ENCODE assay signal across 8 cellular contexts in genomic region chr14:20697273-20698017, GRCh38. TPM values are rescaled to one million over a fixed set of nuclear protein-coding genes. Genes with fewer than 3 reads are reported as not detected.
DNase-seq lines count a peak whose midpoint lies in the region; ATAC-seq and TF ChIP-seq lines count a peak whose summit lies in the region.

No MANE protein-coding gene starts in this region.

- intact Hi-C loops in dorsolateral prefrontal cortex (cut with DNase I): loop anchor here (2.0 to 10.0 kb wide), 6 partner anchors 60 to 405 kb away; partner anchors contain the start of genes RNASE1 (in 1 of the 2) and TMEM253 (in 1 of the 2)

- no peaks in the 10 kb centered on the region for H3K27me3 ChIP-seq in dorsolateral prefrontal cortex

- H3K9me3 Mint-ChIP-seq in activated CD4-positive, alpha-beta T cell treated with anti-CD3 and anti-CD28 coated beads, Interleukin-2, amount 10 ng/mL, durations not matched to agents 7 days and 5 days: no peaks in the 10 kb centered on the region
- H3K9me3 Mint-ChIP-seq in memory B cell: no peaks in the 10 kb centered on the region

- peak; percentile 69 for ATAC-seq in GM19023 (IDR thresholded peaks at IDR 0.05; ENCODE audit: unreplicated experiment)
- ATAC-seq in memory B cell (ENCODE audit: low read depth): peak; percentile 80
- ATAC-seq in GM18867 (IDR thresholded peaks at IDR 0.05; ENCODE audit: unreplicated experiment): no peak

- peak overlapping the region in 8 of 59 donors; percentile 5 to 57 (median 26) for H3K27ac ChIP-seq in dorsolateral prefrontal cortex

- peak; percentile 58 for DNase-seq in AG10803 (ENCODE audit: low read depth)
- peak; percentile 6 for DNase-seq in NCI-H446 treated with DMSO at 0.1 percent for 48 hours (lab: John Stamatoyannopoulos, UW)
- DNase-seq in activated CD4-positive, alpha-beta T cell treated with anti-CD3 and anti-CD28 coated beads, Interleukin-2, amount 10 ng/mL, durations not matched to agents 7 days and 5 days: peak; percentile 74
- peak in 9 of 10 donors; percentile 55 to 86 (median 74) for DNase-seq in dorsolateral prefrontal cortex
- DNase-seq in memory B cell (ENCODE audit: low spot score in 2 of 2): peak; percentile 66 to 73
- DNase-seq in stimulated activated CD8-positive, alpha-beta memory T cell treated with anti-CD3 and anti-CD28 coated beads, Interleukin-4, amount 100 ng/mL, for 48 hours: peak; percentile 68

- peaks cover 4% of the 10 kb centered on the region for H3K4me1 Mint-ChIP-seq in activated CD4-positive, alpha-beta T cell treated with anti-CD3 and anti-CD28 coated beads, Interleukin-2, amount 10 ng/mL, durations not matched to agents 7 days and 5 days
- H3K4me1 Mint-ChIP-seq in memory B cell: peaks cover 10% of the 10 kb centered on the region

- CTCF ChIA-PET in activated CD4-positive, alpha-beta T cell treated with anti-CD3 and anti-CD28 coated beads, Interleukin-2, amount 10 ng/mL, durations not matched to agents 7 days and 5 days (lab: Charles Lee): interaction anchor here (0.6 to 1.2 kb wide), 3 partner anchors 13 to 158 kb away, joined by 3 to 8 read pairs (median 7); partner anchors contain the start of gene RNASE4

- no peak overlapping the region for H3K4me3 ChIP-seq in AG10803 (ENCODE audit: low read length)
- peak overlapping the region in 1 of 59 donors; percentile 16 for H3K4me3 ChIP-seq in dorsolateral prefrontal cortex

- POLR2A ChIA-PET in activated CD4-positive, alpha-beta T cell treated with anti-CD3 and anti-CD28 coated beads, Interleukin-2, amount 10 ng/mL, durations not matched to agents 7 days and 5 days (lab: Charles Lee): no interaction called here

- peaks cover 2% of the 10 kb centered on the region for H3K27me3 Mint-ChIP-seq in activated CD4-positive, alpha-beta T cell treated with anti-CD3 and anti-CD28 coated beads, Interleukin-2, amount 10 ng/mL, durations not matched to agents 7 days and 5 days
- H3K27me3 Mint-ChIP-seq in memory B cell: no peaks in the 10 kb centered on the region

- H3K36me3 Mint-ChIP-seq in activated CD4-positive, alpha-beta T cell treated with anti-CD3 and anti-CD28 coated beads, Interleukin-2, amount 10 ng/mL, durations not matched to agents 7 days and 5 days (ENCODE audit: low read depth): no peaks in the 10 kb centered on the region
- peaks cover 1% of the 10 kb centered on the region for H3K36me3 Mint-ChIP-seq in memory B cell

- TF ChIP-seq CTCF in AG10803 (conservative IDR thresholded peaks at IDR 0.05; ENCODE audit: low read length) (peak; percentile 78), dorsolateral prefrontal cortex (IDR thresholded peaks at IDR 0.05 in 54 of 56, conservative IDR thresholded peaks at IDR 0.05 in 2 of 56; ENCODE audit: low read depth in 1 of 56, partially characterized antibody in 56 of 56) (peak; percentile 66 to 97 (median 87))

- no peak overlapping the region for H3K27ac Mint-ChIP-seq in activated CD4-positive, alpha-beta T cell treated with anti-CD3 and anti-CD28 coated beads, Interleukin-2, amount 10 ng/mL, durations not matched to agents 7 days and 5 days
- H3K27ac Mint-ChIP-seq in memory B cell: no peak overlapping the region

- no peak overlapping the region for H3K4me3 Mint-ChIP-seq in activated CD4-positive, alpha-beta T cell treated with anti-CD3 and anti-CD28 coated beads, Interleukin-2, amount 10 ng/mL, durations not matched to agents 7 days and 5 days
- H3K4me3 Mint-ChIP-seq in memory B cell: no peak overlapping the region

RNA-seq across cellular contexts. Expression of gene ANG, which starts 8.9 kb away (rescaled TPM):
- 1 to 10 TPM in 1 of 2 experiments, under 1 TPM in 1; 0.89 to 1.6 TPM for total RNA-seq in activated CD4-positive, alpha-beta T cell treated with anti-CD3 and anti-CD28 coated beads, Interleukin-2, amount 10 ng/mL, durations not matched to agents 7 days and 5 days
- 1 to 10 TPM in 98 of 120 experiments, under 1 TPM in 15, not detected in 7; 0.63 to 9.5 (median 1.9) TPM for total RNA-seq in dorsolateral prefrontal cortex

RNA-seq across cellular contexts. Expression of gene RNASE4, which starts 13.1 kb away (rescaled TPM):
- 1 to 10 TPM in 1 of 2 experiments, under 1 TPM in 1; 0.92 to 1.4 TPM for total RNA-seq in activated CD4-positive, alpha-beta T cell treated with anti-CD3 and anti-CD28 coated beads, Interleukin-2, amount 10 ng/mL, durations not matched to agents 7 days and 5 days
- 10 to 100 TPM in 2 of 120 experiments, 1 to 10 TPM in 111, under 1 TPM in 7; 0.41 to 12.0 (median 3.1) TPM for total RNA-seq in dorsolateral prefrontal cortex

RNA-seq across cellular contexts. Expression of gene EDDM3A, which starts 48.2 kb away (rescaled TPM):
- total RNA-seq in activated CD4-positive, alpha-beta T cell treated with anti-CD3 and anti-CD28 coated beads, Interleukin-2, amount 10 ng/mL, durations not matched to agents 7 days and 5 days: not detected
- total RNA-seq in dorsolateral prefrontal cortex: not detected

RNA-seq across cellular contexts. Expression of gene OR6S1, which starts 56.0 kb away (rescaled TPM):
- not detected for total RNA-seq in activated CD4-positive, alpha-beta T cell treated with anti-CD3 and anti-CD28 coated beads, Interleukin-2, amount 10 ng/mL, durations not matched to agents 7 days and 5 days
- total RNA-seq in dorsolateral prefrontal cortex: not detected

Comparison
In these comparisons a context has a peak if more than half of its experiments do, and no peak if none do; other contexts are left out.
1. DNase-seq: peak in every context shown above with its lines; median percentile 74 in activated CD4-positive, alpha-beta T cell treated with anti-CD3 and anti-CD28 coated beads, Interleukin-2, amount 10 ng/mL, durations not matched to agents 7 days and 5 days; 74 in dorsolateral prefrontal cortex; 70 in memory B cell; 68 in stimulated activated CD8-positive, alpha-beta memory T cell treated with anti-CD3 and anti-CD28 coated beads, Interleukin-4, amount 100 ng/mL, for 48 hours; 58 in AG10803; 6 in NCI-H446 treated with DMSO at 0.1 percent for 48 hours.